Comparison of ENCODE assay signal across 14 cellular contexts in the genomic region with DNA sequence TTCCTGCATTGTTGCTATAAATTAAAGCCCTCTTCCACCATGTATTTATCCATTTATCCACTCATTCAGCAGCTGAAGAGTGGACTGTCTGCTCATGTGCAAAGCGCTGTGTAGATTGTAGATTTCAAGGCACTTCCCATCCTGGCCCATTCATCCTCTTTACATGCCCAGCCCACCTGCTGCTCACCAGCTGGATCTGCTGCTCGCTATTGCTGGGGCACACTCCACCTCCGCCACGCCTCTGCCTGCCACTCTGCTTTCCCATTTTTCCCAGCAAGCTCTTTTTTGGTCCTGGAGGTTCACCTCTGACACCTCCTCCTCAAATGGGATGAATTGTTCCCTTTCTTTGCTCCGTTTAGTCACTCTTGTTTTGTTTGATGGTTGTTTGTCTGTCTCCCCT. TPM values are rescaled to one million over a fixed set of nuclear protein-coding genes. Genes with fewer than 3 reads are reported as not detected.
DNase-seq lines count a peak whose midpoint lies in the region; TF ChIP-seq lines count a peak whose summit lies in the region.
"Had no signal": no experiment of that assay in that cellular context is flagged by ENCODE, and none has a peak within 500 bp of the region (broad histone marks: within the 10 kb centered on the region; RNA-seq: fewer than 3 reads in every experiment).

No MANE protein-coding gene starts in this region.

- H3K27me3 Mint-ChIP-seq in brain (no peaks in the 10 kb centered on the region), nephron progenitor cell (ENCODE audit: low read depth, poor library complexity) (peaks cover 6% of the 10 kb centered on the region)

- H3K27ac Mint-ChIP-seq in brain (peak overlapping the region in 3 of 5 experiments; percentile 0 to 31 (median 6)), nephron progenitor cell (no peak overlapping the region)
- H3K27ac Mint-ChIP-seq: CD8-positive, alpha-beta T cell; T-helper 1 cell treated with Interleukin-12 subunit alpha and Interleukin-12 subunit beta and Interleukin-4 antibody, amounts not matched to agents 30 μg/mL and 1 μg/mL, for 36 hours had no signal

- TF ChIP-seq CTCF in brain (conservative IDR thresholded peaks at IDR 0.05): no peak
- no peak for TF ChIP-seq CTCF in nephron progenitor cell (IDR thresholded peaks at IDR 0.05)

- H3K4me3 Mint-ChIP-seq in brain (no peak overlapping the region), nephron progenitor cell (no peak overlapping the region)
- H3K4me3 Mint-ChIP-seq: CD8-positive, alpha-beta T cell; T-helper 1 cell treated with Interleukin-12 subunit alpha and Interleukin-12 subunit beta and Interleukin-4 antibody, amounts not matched to agents 30 μg/mL and 1 μg/mL, for 36 hours had no signal

- peaks cover 16% of the 10 kb centered on the region for H3K4me1 Mint-ChIP-seq in brain
- H3K4me1 Mint-ChIP-seq in nephron progenitor cell: peaks cover 18% of the 10 kb centered on the region

- H3K9me3 Mint-ChIP-seq in brain (no peaks in the 10 kb centered on the region), nephron progenitor cell (no peaks in the 10 kb centered on the region)
- H3K9me3 Mint-ChIP-seq: CD8-positive, alpha-beta T cell; T-helper 1 cell treated with Interleukin-12 subunit alpha and Interleukin-12 subunit beta and Interleukin-4 antibody, amounts not matched to agents 30 μg/mL and 1 μg/mL, for 36 hours had no signal

- DNase-seq in NCI-H748 (lab: John Stamatoyannopoulos, UW; ENCODE audit: unreplicated experiment): peak; percentile 23
- no peak for DNase-seq in NCI-H748 treated with DMSO at 0.1 percent for 48 hours (lab: John Stamatoyannopoulos, UW)
- peak; percentile 88 for DNase-seq in NCI-H2227 treated with DMSO at 0.1 percent for 48 hours (lab: John Stamatoyannopoulos, UW)
- peak; percentile 76 for DNase-seq in putamen (ENCODE audit: low spot score)
- no peak for DNase-seq in nephron progenitor cell
- DNase-seq in midbrain (lab: John Stamatoyannopoulos, UW): no peak
- DNase-seq: CD8-positive, alpha-beta T cell; EL; KG1; NCI-H1048; NCI-H774; Right ventricle myocardium superior had no signal

- H3K36me3 Mint-ChIP-seq in brain (peaks cover 64% of the 10 kb centered on the region), nephron progenitor cell (ENCODE audit: low read depth) (peaks cover 58% of the 10 kb centered on the region)

RNA-seq across cellular contexts. Expression of a gene that starts 48.3 kb away (rescaled TPM):
- 11.6 TPM for polyA plus RNA-seq in brain (ENCODE audit: insufficient read depth, low read depth, low replicate concordance)

RNA-seq across cellular contexts. Expression of a gene that starts 59.9 kb away (rescaled TPM):
- polyA plus RNA-seq in brain (ENCODE audit: insufficient read depth, low read depth, low replicate concordance): 90.0 TPM

Comparison
In these comparisons a context has a peak if more than half of its experiments do, and no peak if none do; other contexts are left out.
1. DNase-seq: peak in NCI-H748 (single experiment), NCI-H2227 treated with DMSO at 0.1 percent for 48 hours (single experiment) and putamen (single experiment); none in NCI-H748 treated with DMSO at 0.1 percent for 48 hours (single experiment), nephron progenitor cell (single experiment) and midbrain (single experiment).